25 cellular contexts compared by ENCODE assay signal in genomic region chr12:116067892-116068291, GRCh38.
A peak's percentile ranks its signal among the peaks of the same experiment; 100 is the strongest.
DNase-seq lines count a peak whose midpoint lies in the region; ATAC-seq, FAIRE-seq and TF ChIP-seq lines count a peak whose summit lies in the region.
"Had no signal": no experiment of that assay in that cellular context is flagged by ENCODE, and none has a peak within 500 bp of the region (broad histone marks: within the 10 kb centered on the region; RNA-seq: fewer than 3 reads in every experiment).

No MANE protein-coding gene starts in this region.

- H2AFZ ChIP-seq in smooth muscle cell (ENCODE audit: low read depth), result no peak overlapping the region

- peaks cover 91% of the 10 kb centered on the region for H4K20me1 ChIP-seq in smooth muscle cell (ENCODE audit: low read depth)

- H3K79me2 ChIP-seq in smooth muscle cell (ENCODE audit: low read depth), result peaks cover 84% of the 10 kb centered on the region

- no peaks in the 10 kb centered on the region for H3K27me3 ChIP-seq in smooth muscle cell (ENCODE audit: low read depth)
- H3K27me3 ChIP-seq: esophagus squamous epithelium, tibial artery had no signal

- H3F3A ChIP-seq in smooth muscle cell (ENCODE audit: low read depth), result peaks cover 22% of the 10 kb centered on the region

- H3K27ac ChIP-seq in smooth muscle cell (ENCODE audit: low read depth), result peak overlapping the region; percentile 77
- H3K27ac ChIP-seq in RWPE1, result no peak overlapping the region
- H3K27ac ChIP-seq: esophagus squamous epithelium, tibial artery had no signal

- no peak overlapping the region for H3K4me3 ChIP-seq in smooth muscle cell
- H3K4me3 ChIP-seq: esophagus squamous epithelium, tibial artery had no signal

- peak overlapping the region; percentile 59 for H3K4me2 ChIP-seq in smooth muscle cell

- CTCF ChIA-PET in RWPE1 (lab: Yijun Ruan, JAX), result interaction anchor here (0.6 kb wide), 1 partner anchor 10 kb away, joined by 4 read pairs; no protein-coding TSS in a partner anchor

- TF ChIP-seq CTCF in smooth muscle cell (IDR thresholded peaks at IDR 0.05; ENCODE audit: borderline replicate concordance, insufficient read depth, poor library complexity, severe bottlenecking), result no peak
- no peak for TF ChIP-seq CTCF in RWPE1 (conservative IDR thresholded peaks at IDR 0.05; ENCODE audit: low read depth)

- peak; percentile 16 for ATAC-seq in activated T-helper 17 cell treated with anti-CD3 and anti-CD28 coated beads, Interleukin-2, amount 50 U/mL, for 72 hours (replicated peaks)
- ATAC-seq in memory B cell (ENCODE audit: low read depth), result no peak
- ATAC-seq in HG02571 (IDR thresholded peaks at IDR 0.05; ENCODE audit: unreplicated experiment), result no peak
- ATAC-seq: activated CD8-positive, alpha-beta memory T cell treated with anti-CD3 and anti-CD28 coated beads, Interleukin-2, amount 10 ng/mL, durations not matched to agents 7 days and 5 days; effector memory CD8-positive, alpha-beta T cell had no signal

- peaks cover 13% of the 10 kb centered on the region for H3K4me1 Mint-ChIP-seq in activated T-helper 17 cell treated with anti-CD3 and anti-CD28 coated beads, Interleukin-2, amount 50 U/mL, for 72 hours
- H3K4me1 Mint-ChIP-seq in memory B cell, result peaks cover 26% of the 10 kb centered on the region

- H3K9ac ChIP-seq in smooth muscle cell (ENCODE audit: low read depth), result peak overlapping the region; percentile 12

- no peak for FAIRE-seq in frontal cortex (lab: Jason Lieb, UNC)
- FAIRE-seq: TTC549 had no signal

- H3K27ac Mint-ChIP-seq in activated T-helper 17 cell treated with anti-CD3 and anti-CD28 coated beads, Interleukin-2, amount 50 U/mL, for 72 hours, result no peak overlapping the region
- peak overlapping the region; percentile 68 for H3K27ac Mint-ChIP-seq in memory B cell
- H3K27ac Mint-ChIP-seq: activated CD4-positive, alpha-beta T cell treated with anti-CD3 and anti-CD28 coated beads, Interleukin-2, amount 10 ng/mL, durations not matched to agents 24 days and 14 days; activated CD8-positive, alpha-beta memory T cell treated with anti-CD3 and anti-CD28 coated beads, Interleukin-2, amount 10 ng/mL, durations not matched to agents 7 days and 5 days; activated naive CD8-positive, alpha-beta T cell treated with anti-CD3 and anti-CD28 coated beads, Interleukin-2, amount 10 ng/mL, durations not matched to agents 7 days and 5 days; H9 had no signal

- peaks cover 25% of the 10 kb centered on the region for H3K4me1 ChIP-seq in smooth muscle cell (ENCODE audit: low read depth)

- H3K9me3 Mint-ChIP-seq in activated T-helper 17 cell treated with anti-CD3 and anti-CD28 coated beads, Interleukin-2, amount 50 U/mL, for 72 hours, result no peaks in the 10 kb centered on the region
- H3K9me3 Mint-ChIP-seq in memory B cell, result no peaks in the 10 kb centered on the region
- H3K9me3 Mint-ChIP-seq: activated CD4-positive, alpha-beta T cell treated with anti-CD3 and anti-CD28 coated beads, Interleukin-2, amount 10 ng/mL, durations not matched to agents 24 days and 14 days; activated naive CD8-positive, alpha-beta T cell treated with anti-CD3 and anti-CD28 coated beads, Interleukin-2, amount 10 ng/mL, durations not matched to agents 7 days and 5 days; CD8-positive, alpha-beta memory T cell; effector memory CD8-positive, alpha-beta T cell; H9; nephron progenitor cell had no signal

- no peaks in the 10 kb centered on the region for H3K36me3 Mint-ChIP-seq in activated T-helper 17 cell treated with anti-CD3 and anti-CD28 coated beads, Interleukin-2, amount 50 U/mL, for 72 hours (ENCODE audit: low read depth)
- no peaks in the 10 kb centered on the region for H3K36me3 Mint-ChIP-seq in memory B cell
- H3K36me3 Mint-ChIP-seq: activated CD8-positive, alpha-beta memory T cell treated with anti-CD3 and anti-CD28 coated beads, Interleukin-2, amount 10 ng/mL, durations not matched to agents 7 days and 5 days; CD8-positive, alpha-beta memory T cell had no signal

- H3K36me3 ChIP-seq in smooth muscle cell (ENCODE audit: low read depth), result no peaks in the 10 kb centered on the region
- H3K36me3 ChIP-seq: esophagus squamous epithelium, tibial artery had no signal

- POLR2A ChIA-PET in RWPE1 (lab: Yijun Ruan, JAX; ENCODE audit: low non-redundant PET), result no interaction called here

- no peaks in the 10 kb centered on the region for H3K27me3 Mint-ChIP-seq in activated T-helper 17 cell treated with anti-CD3 and anti-CD28 coated beads, Interleukin-2, amount 50 U/mL, for 72 hours
- no peaks in the 10 kb centered on the region for H3K27me3 Mint-ChIP-seq in memory B cell
- H3K27me3 Mint-ChIP-seq: activated CD4-positive, alpha-beta T cell treated with anti-CD3 and anti-CD28 coated beads, Interleukin-2, amount 10 ng/mL, durations not matched to agents 24 days and 14 days; activated CD8-positive, alpha-beta memory T cell treated with anti-CD3 and anti-CD28 coated beads, Interleukin-2, amount 10 ng/mL, durations not matched to agents 7 days and 5 days; activated naive CD8-positive, alpha-beta T cell treated with anti-CD3 and anti-CD28 coated beads, Interleukin-2, amount 10 ng/mL, durations not matched to agents 7 days and 5 days; CD8-positive, alpha-beta memory T cell; effector memory CD8-positive, alpha-beta T cell had no signal

- H3K4me3 Mint-ChIP-seq in activated T-helper 17 cell treated with anti-CD3 and anti-CD28 coated beads, Interleukin-2, amount 50 U/mL, for 72 hours, result no peak overlapping the region
- H3K4me3 Mint-ChIP-seq in memory B cell, result no peak overlapping the region
- H3K4me3 Mint-ChIP-seq: activated CD4-positive, alpha-beta T cell treated with anti-CD3 and anti-CD28 coated beads, Interleukin-2, amount 10 ng/mL, durations not matched to agents 24 days and 14 days; activated CD8-positive, alpha-beta memory T cell treated with anti-CD3 and anti-CD28 coated beads, Interleukin-2, amount 10 ng/mL, durations not matched to agents 7 days and 5 days; activated naive CD8-positive, alpha-beta T cell treated with anti-CD3 and anti-CD28 coated beads, Interleukin-2, amount 10 ng/mL, durations not matched to agents 7 days and 5 days; CD8-positive, alpha-beta memory T cell; effector memory CD8-positive, alpha-beta T cell; H9; nephron progenitor cell had no signal

- 24% methylated on average over 3 of the region's 3 CpGs for WGBS in smooth muscle cell (ENCODE audit: low lambda C conversion rate)

- H3K9me3 ChIP-seq in smooth muscle cell (replicated peaks; ENCODE audit: low read depth), result no peaks in the 10 kb centered on the region
- H3K9me3 ChIP-seq: esophagus squamous epithelium, tibial artery had no signal

- DNase-seq in MV-4-11 (lab: John Stamatoyannopoulos, UW), result peak; percentile 42
- DNase-seq in memory B cell (ENCODE audit: low spot score in 2 of 2), result no peak
- no peak for DNase-seq in smooth muscle cell (lab: John Stamatoyannopoulos, UW; ENCODE audit: unreplicated experiment)
- DNase-seq in RWPE1 (ENCODE audit: low spot score), result no peak
- DNase-seq in frontal cortex (ENCODE audit: low spot score in 2 of 2), result no peak
- DNase-seq: activated CD4-positive, alpha-beta T cell treated with anti-CD3 and anti-CD28 coated beads, Interleukin-2, amount 10 ng/mL, durations not matched to agents 24 days and 14 days; activated CD8-positive, alpha-beta memory T cell treated with anti-CD3 and anti-CD28 coated beads, Interleukin-2, amount 10 ng/mL, durations not matched to agents 7 days and 5 days; activated naive CD8-positive, alpha-beta T cell treated with anti-CD3 and anti-CD28 coated beads, Interleukin-2, amount 10 ng/mL, durations not matched to agents 7 days and 5 days; CD8-positive, alpha-beta memory T cell; effector memory CD8-positive, alpha-beta T cell; esophagus squamous epithelium; GF-D8; H9; KBM-7; mesendoderm; NCI-H1694; NCI-H69; nephron progenitor cell; posterior cingulate gyrus; SIG-M5; stimulated activated naive CD4-positive, alpha-beta T cell treated with Interleukin-2 at 50 U/mL for 16 hours; tibial artery had no signal
